ENCODE assay signal across 8 cellular contexts in the genomic region with DNA sequence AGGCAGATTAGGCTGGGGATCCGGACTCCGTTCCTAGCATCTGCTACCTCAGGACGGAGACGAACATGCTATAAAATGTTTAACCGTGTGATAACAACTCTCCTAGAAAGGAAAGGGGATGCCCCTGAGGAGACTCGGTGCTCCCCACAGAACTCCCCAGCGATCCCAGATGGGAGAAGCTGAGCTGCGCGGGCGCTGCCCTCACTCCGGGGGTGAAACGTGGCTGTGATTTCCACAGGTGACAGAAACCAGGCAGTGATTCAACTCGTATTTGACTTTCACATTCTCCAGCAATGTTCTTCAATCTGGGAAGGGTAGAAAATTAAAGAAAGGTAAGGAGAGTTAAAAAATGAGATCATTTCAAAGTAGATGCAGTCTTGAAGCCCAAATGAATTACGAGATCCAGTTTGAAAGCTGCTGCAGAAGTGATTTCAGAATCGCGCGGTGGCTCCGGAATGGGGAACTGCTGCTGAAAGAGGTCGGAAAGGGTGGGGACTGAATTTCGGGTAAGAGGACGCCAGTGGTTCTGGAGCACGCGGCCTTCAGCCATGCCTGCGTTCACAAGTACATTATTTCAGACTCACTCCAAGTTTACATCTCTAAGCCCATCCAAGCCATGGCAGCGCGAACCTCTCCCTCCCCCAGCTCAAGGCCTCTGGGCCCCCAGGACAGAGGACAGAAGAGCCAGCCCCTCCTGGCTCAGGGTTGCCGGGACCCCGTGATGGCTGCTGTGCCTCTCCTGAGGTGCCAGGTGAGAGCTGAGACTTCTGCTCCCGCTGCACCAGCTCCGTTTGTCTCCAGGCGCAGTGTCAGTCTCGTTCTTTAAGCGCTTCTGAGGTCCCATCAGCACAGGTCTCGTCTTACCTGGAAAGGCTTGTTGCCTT. TPM values are rescaled to one million over a fixed set of nuclear protein-coding genes. Genes with fewer than 3 reads are reported as not detected.
DNase-seq lines count a peak whose midpoint lies in the region; ATAC-seq and TF ChIP-seq lines count a peak whose summit lies in the region.

No MANE protein-coding gene starts in this region.

- peaks cover 13% of the 10 kb centered on the region for H3K4me1 ChIP-seq in SJSA1 (replicated peaks)

- TF ChIP-seq CTCF in fibroblast of pulmonary artery (IDR thresholded peaks at IDR 0.05; ENCODE audit: low read length, missing control alignments) = no peak

- peaks cover 22% of the 10 kb centered on the region for H3K27me3 Mint-ChIP-seq in activated T-cell treated with anti-CD3 and anti-CD28 coated beads, Interleukin-2, amount 50 U/mL, for 4 hours (ENCODE audit: low read depth)

- no peak overlapping the region for H3K27ac ChIP-seq in SJSA1

- peak overlapping the region; percentile 83 for H3K4me3 Mint-ChIP-seq in activated T-cell treated with anti-CD3 and anti-CD28 coated beads, Interleukin-2, amount 50 U/mL, for 4 hours

- H3K36me3 ChIP-seq in SJSA1 (no peaks in the 10 kb centered on the region), H7 (replicated peaks; ENCODE audit: control insufficient read depth, insufficient read depth, low read length) (peaks cover 18% of the 10 kb centered on the region)

- no peaks in the 10 kb centered on the region for H3K36me3 Mint-ChIP-seq in activated T-cell treated with anti-CD3 and anti-CD28 coated beads, Interleukin-2, amount 50 U/mL, for 4 hours (ENCODE audit: insufficient read depth)

- H3K4me1 Mint-ChIP-seq in activated T-cell treated with anti-CD3 and anti-CD28 coated beads, Interleukin-2, amount 50 U/mL, for 4 hours (ENCODE audit: low read depth) = peaks cover 13% of the 10 kb centered on the region

- no peaks in the 10 kb centered on the region for H3K9me3 ChIP-seq in SJSA1 (replicated peaks)

- no peak for DNase-seq in activated T-cell treated with anti-CD3 and anti-CD28 coated beads, Interleukin-2, amount 50 U/mL, for 4 hours
- DNase-seq in activated T-cell treated with anti-CD3 and anti-CD28 coated beads, Interleukin-2, amount 50 U/mL, for 48 hours = no peak
- no peak for DNase-seq in SJSA1 (ENCODE audit: low read depth in 1 of 2, low spot score in 2 of 2)
- DNase-seq in fibroblast of pulmonary artery (ENCODE audit: low read depth) = peak; percentile 18
- DNase-seq in putamen (ENCODE audit: low spot score) = peak; percentile 30
- DNase-seq in H7 = no peak
- no peak for DNase-seq in retina

- peak overlapping the region; percentile 42 for H3K4me3 ChIP-seq in SJSA1
- peak overlapping the region; percentile 87 for H3K4me3 ChIP-seq in fibroblast of pulmonary artery (replicated peaks; ENCODE audit: low read depth, low read length)
- no peak overlapping the region for H3K4me3 ChIP-seq in H7 (ENCODE audit: insufficient read depth, low read depth, low read length)

- H3K27me3 ChIP-seq in SJSA1 (replicated peaks) (no peaks in the 10 kb centered on the region), H7 (ENCODE audit: control insufficient read depth, insufficient read depth, low read length) (no peaks in the 10 kb centered on the region)

- no peaks in the 10 kb centered on the region for H3K9me3 Mint-ChIP-seq in activated T-cell treated with anti-CD3 and anti-CD28 coated beads, Interleukin-2, amount 50 U/mL, for 4 hours

- ATAC-seq in activated T-cell treated with anti-CD3 and anti-CD28 coated beads, Interleukin-2, amount 50 U/mL, for 4 hours = no peak
- no peak for ATAC-seq in HG02852 (IDR thresholded peaks at IDR 0.05; ENCODE audit: unreplicated experiment)

RNA-seq across cellular contexts. Expression of gene ADNP2, which starts 39.5 kb away (rescaled TPM):
- total RNA-seq in activated T-cell treated with anti-CD3 and anti-CD28 coated beads, Interleukin-2, amount 50 U/mL, for 4 hours = 10 to 100 TPM; 23.3 to 26.3 (median 25.2) TPM
- 14.7 and 21.3 TPM in 2 replicates for total RNA-seq in SJSA1 (2014; rRNA removed; shearing (Covaris generic))
- 45.5 and 49.2 TPM in 2 replicates for total RNA-seq in H7 (2014; rRNA removed; shearing (Covaris generic))

Comparison
In these comparisons a context has a peak if more than half of its experiments do, and no peak if none do; other contexts are left out.
1. DNase-seq: peak in fibroblast of pulmonary artery (single experiment) and putamen (single experiment); none in activated T-cell treated with anti-CD3 and anti-CD28 coated beads, Interleukin-2, amount 50 U/mL, for 4 hours (single experiment), activated T-cell treated with anti-CD3 and anti-CD28 coated beads, Interleukin-2, amount 50 U/mL, for 48 hours (0 of 2), SJSA1 (0 of 2), H7 (single experiment) and retina (single experiment).